Comparison of ENCODE assay signal across 1 cellular context in genomic region chrX:10014462-10015373, GRCh38.
TF ChIP-seq lines count a peak whose summit lies in the region.

No MANE protein-coding gene starts in this region.

TF ChIP-seq in K562, 482 proteins besides CTCF, POLR2A, EP300 and RAD21 (continued from another document):
- TF ChIP-seq MGA (IDR thresholded peaks at IDR 0.05) (no peak), POLR2G (IDR thresholded peaks at IDR 0.05; ENCODE audit: low read depth, low read length) (peak; percentile 52; the same call in 1 of the 2 replicates), YY1 (IDR thresholded peaks at IDR 0.05; ENCODE audit: borderline replicate concordance in 1 of 3, control insufficient read depth in 1 of 3, extremely low read depth in 1 of 3, insufficient read depth in 3 of 3, insufficient read length in 1 of 3, insufficient replicate concordance in 2 of 3, low read depth in 1 of 3, low read length in 2 of 3) (peak in 1 of 3 experiments; percentile 69), ZBTB33 (CRISPR knock-in tag; IDR thresholded peaks at IDR 0.05) (0 out of 2 replicates have a peak, but pooled peaks have one; percentile 37), ZNF263 (CRISPR knock-in tag; IDR thresholded peaks at IDR 0.05; ENCODE audit: borderline replicate concordance) (peak; percentile 95), RBFOX2 (IDR thresholded peaks at IDR 0.05; ENCODE audit: low read depth, low read length) (peak; percentile 41; the same call in 1 of the 2 replicates), SAFB (IDR thresholded peaks at IDR 0.05; ENCODE audit: borderline replicate concordance, low read depth, low read length) (peak; percentile 60; the same call in 1 of the 2 replicates), EGR1 (conservative IDR thresholded peaks at IDR 0.05) (peak; percentile 78)
TF ChIP-seq in K562: peak in this region for 9.
